ENCODE assay signal across 28 cellular contexts in genomic region chr13:106526748-106527488, GRCh38. TPM values are rescaled to one million over a fixed set of nuclear protein-coding genes. Genes with fewer than 3 reads are reported as not detected.
DNase-seq lines count a peak whose midpoint lies in the region; ATAC-seq and TF ChIP-seq lines count a peak whose summit lies in the region.
"Had no signal": no experiment of that assay in that cellular context is flagged by ENCODE, and none has a peak within 500 bp of the region (broad histone marks: within the 10 kb centered on the region; RNA-seq: fewer than 3 reads in every experiment).

No MANE protein-coding gene starts in this region.

- H3K4me1 ChIP-seq in HUES48 (ENCODE audit: control insufficient read depth, insufficient read depth, low read length) (peaks cover 85% of the 10 kb centered on the region), mesendoderm (ENCODE audit: control insufficient read depth, low read depth, low read length) (peaks cover 22% of the 10 kb centered on the region), upper lobe of right lung (peaks cover 7% of the 10 kb centered on the region), OCI-LY7 (ENCODE audit: insufficient read depth, low read length, poor library complexity, severe bottlenecking) (no peaks in the 10 kb centered on the region)
- H3K4me1 ChIP-seq: pancreas, right atrium auricular region had no signal

- DNase-seq in mesendoderm (peak; percentile 76), upper lobe of right lung (no peak), OCI-LY7 (ENCODE audit: low spot score) (no peak), GDM1 (lab: John Stamatoyannopoulos, UW) (no peak)
- DNase-seq: activated B cell treated with CpG ODN at 0.5 μM for 24 hours; activated CD4-positive, alpha-beta T cell treated with anti-CD3 and anti-CD28 coated beads, Interleukin-2, amount 50 U/mL, for 1 hour; activated CD8-positive, alpha-beta memory T cell treated with anti-CD3 and anti-CD28 coated beads, Interleukin-2, amount 10 ng/mL, durations not matched to agents 7 days and 5 days; activated naive CD4-positive, alpha-beta T cell treated with anti-CD3 and anti-CD28 coated beads, Interleukin-2, amount 50 U/mL, for 16 hours; amygdala; DND-41; effector memory CD4-positive, alpha-beta T cell; foreskin keratinocyte; GOT3; naive thymus-derived CD4-positive, alpha-beta T cell; NCI-H1048; NCI-H1694 treated with DMSO at 0.1 percent for 48 hours; pancreas; SJCRH30 had no signal

- no peak overlapping the region for H4K8ac ChIP-seq in mesendoderm (ENCODE audit: low read depth, low read length)

- H3K9me3 Mint-ChIP-seq in brain: no peaks in the 10 kb centered on the region
- H3K9me3 Mint-ChIP-seq: activated B cell treated with CpG ODN at 0.5 μM for 24 hours; activated T-helper 17 cell treated with anti-CD3 and anti-CD28 coated beads, Interleukin-2, amount 50 U/mL, for 72 hours; IgD-negative memory B cell had no signal

- H3K36me3 Mint-ChIP-seq in brain: peaks cover 4% of the 10 kb centered on the region
- H3K36me3 Mint-ChIP-seq: activated CD8-positive, alpha-beta memory T cell treated with anti-CD3 and anti-CD28 coated beads, Interleukin-2, amount 10 ng/mL, durations not matched to agents 7 days and 5 days; IgD-negative memory B cell; naive thymus-derived CD4-positive, alpha-beta T cell had no signal

- TF ChIP-seq CTCF in brain (conservative IDR thresholded peaks at IDR 0.05) (no peak), upper lobe of right lung (IDR thresholded peaks at IDR 0.05) (no peak), OCI-LY7 (conservative IDR thresholded peaks at IDR 0.05; ENCODE audit: low read length) (no peak)

- ATAC-seq in upper lobe of right lung: peak; percentile 84
- ATAC-seq in HG03565 (IDR thresholded peaks at IDR 0.05; ENCODE audit: unreplicated experiment): no peak
- ATAC-seq: activated CD8-positive, alpha-beta memory T cell treated with anti-CD3 and anti-CD28 coated beads, Interleukin-2, amount 10 ng/mL, durations not matched to agents 7 days and 5 days; activated T-helper 17 cell treated with anti-CD3 and anti-CD28 coated beads, Interleukin-2, amount 50 U/mL, for 72 hours; foreskin keratinocyte; naive thymus-derived CD4-positive, alpha-beta T cell; pancreas had no signal

- CTCF ChIA-PET in OCI-LY7 (lab: Charles Lee; ENCODE audit: unreplicated experiment): no interaction called here

- no peak overlapping the region for H2BK5ac ChIP-seq in mesendoderm (ENCODE audit: low read length)

- no peak overlapping the region for H3K56ac ChIP-seq in mesendoderm (ENCODE audit: low read length)

- no peak overlapping the region for H2AK5ac ChIP-seq in mesendoderm (ENCODE audit: low read length)

- H3K18ac ChIP-seq in mesendoderm (ENCODE audit: low read length): no peak overlapping the region

- peaks cover 5% of the 10 kb centered on the region for H3K27me3 Mint-ChIP-seq in brain

- peak overlapping the region; percentile 53 to 98 (median 95) for H3K27ac Mint-ChIP-seq in brain
- H3K27ac Mint-ChIP-seq: activated B cell treated with CpG ODN at 0.5 μM for 24 hours; activated CD8-positive, alpha-beta memory T cell treated with anti-CD3 and anti-CD28 coated beads, Interleukin-2, amount 10 ng/mL, durations not matched to agents 7 days and 5 days; activated T-helper 17 cell treated with anti-CD3 and anti-CD28 coated beads, Interleukin-2, amount 50 U/mL, for 72 hours; IgD-negative memory B cell; naive thymus-derived CD4-positive, alpha-beta T cell had no signal

- no peak overlapping the region for H3K9ac ChIP-seq in HUES48 (ENCODE audit: low read depth, low read length)
- no peak overlapping the region for H3K9ac ChIP-seq in mesendoderm (ENCODE audit: low read length)

- H3K79me2 ChIP-seq in mesendoderm (ENCODE audit: control insufficient read depth, insufficient read depth, low read length): peaks cover 71% of the 10 kb centered on the region
- no peaks in the 10 kb centered on the region for H3K79me2 ChIP-seq in OCI-LY7 (ENCODE audit: insufficient read depth, low read depth, low read length)

- no peak overlapping the region for H3K23ac ChIP-seq in mesendoderm (ENCODE audit: low read length)

- peak overlapping the region; percentile 89 to 98 (median 97) for H3K4me3 Mint-ChIP-seq in brain
- H3K4me3 Mint-ChIP-seq: activated B cell treated with CpG ODN at 0.5 μM for 24 hours; activated CD8-positive, alpha-beta memory T cell treated with anti-CD3 and anti-CD28 coated beads, Interleukin-2, amount 10 ng/mL, durations not matched to agents 7 days and 5 days; activated T-helper 17 cell treated with anti-CD3 and anti-CD28 coated beads, Interleukin-2, amount 50 U/mL, for 72 hours; IgD-negative memory B cell; naive thymus-derived CD4-positive, alpha-beta T cell had no signal

- no peaks in the 10 kb centered on the region for H4K20me1 ChIP-seq in OCI-LY7 (ENCODE audit: insufficient read depth, low read length)

- WGBS in mesendoderm (ENCODE audit: extremely low coverage, insufficient coverage, low lambda C conversion rate): no CpG with 5 or more reads among the region's 8 CpGs

- peaks cover 35% of the 10 kb centered on the region for H3K27me3 ChIP-seq in HUES48 (ENCODE audit: control insufficient read depth, insufficient read depth, low read length)
- no peaks in the 10 kb centered on the region for H3K27me3 ChIP-seq in mesendoderm (ENCODE audit: insufficient read depth, low read length, poor library complexity)
- no peaks in the 10 kb centered on the region for H3K27me3 ChIP-seq in upper lobe of right lung
- H3K27me3 ChIP-seq: esophagus muscularis mucosa, foreskin keratinocyte, pancreas, right atrium auricular region, SJCRH30, tibial nerve had no signal

- intact Hi-C loops in upper lobe of right lung (cut with DNase I) (no loop called here), OCI-LY7 (cut with micrococcal nuclease; ENCODE audit: unreplicated experiment) (no loop called here)

- H3K9me3 ChIP-seq in HUES48 (ENCODE audit: control insufficient read depth, insufficient read depth, low read length) (no peaks in the 10 kb centered on the region), upper lobe of right lung (no peaks in the 10 kb centered on the region), OCI-LY7 (ENCODE audit: low read length) (no peaks in the 10 kb centered on the region)
- H3K9me3 ChIP-seq: esophagus muscularis mucosa, pancreas, right atrium auricular region, SJCRH30, tibial nerve had no signal

- H3K36me3 ChIP-seq in HUES48 (ENCODE audit: control insufficient read depth, insufficient read depth, low read length) (no peaks in the 10 kb centered on the region), mesendoderm (ENCODE audit: control insufficient read depth, insufficient read depth, low read length) (no peaks in the 10 kb centered on the region), upper lobe of right lung (no peaks in the 10 kb centered on the region), OCI-LY7 (ENCODE audit: insufficient read depth, low read length) (no peaks in the 10 kb centered on the region)
- H3K36me3 ChIP-seq: esophagus muscularis mucosa, pancreas, right atrium auricular region, SJCRH30, tibial nerve had no signal

- no TSS peak for BruUV-seq in OCI-LY7 (replicated peaks; lab: Mats Ljungman, UMichigan)

- H3K4me1 Mint-ChIP-seq in brain: peaks cover 86% of the 10 kb centered on the region
- H3K4me1 Mint-ChIP-seq: activated CD8-positive, alpha-beta memory T cell treated with anti-CD3 and anti-CD28 coated beads, Interleukin-2, amount 10 ng/mL, durations not matched to agents 7 days and 5 days; activated T-helper 17 cell treated with anti-CD3 and anti-CD28 coated beads, Interleukin-2, amount 50 U/mL, for 72 hours; IgD-negative memory B cell had no signal

- no peaks in the 10 kb centered on the region for H3K9me2 ChIP-seq in OCI-LY7 (ENCODE audit: insufficient read depth, low read length)

- H3K27ac ChIP-seq in HUES48 (ENCODE audit: low read depth, low read length) (peak overlapping the region; percentile 2), mesendoderm (ENCODE audit: low read depth, low read length) (no peak overlapping the region), upper lobe of right lung (no peak overlapping the region), OCI-LY7 (ENCODE audit: low read depth, low read length, poor library complexity, severe bottlenecking) (no peak overlapping the region)
- H3K27ac ChIP-seq: C4-2B, coronary artery, esophagus muscularis mucosa, pancreas, right atrium auricular region, SJCRH30 had no signal

- no peak overlapping the region for H2BK15ac ChIP-seq in mesendoderm (replicated peaks; ENCODE audit: low read depth)

- H3K4me2 ChIP-seq in mesendoderm (ENCODE audit: low read length): no peak overlapping the region
- H3K4me2 ChIP-seq in OCI-LY7 (ENCODE audit: low read length): no peak overlapping the region

- H3K4me3 ChIP-seq in HUES48 (ENCODE audit: low read depth, low read length) (no peak overlapping the region), mesendoderm (ENCODE audit: low read length) (no peak overlapping the region), upper lobe of right lung (no peak overlapping the region), OCI-LY7 (ENCODE audit: low read depth, low read length, poor library complexity, severe bottlenecking) (no peak overlapping the region)
- H3K4me3 ChIP-seq: coronary artery, esophagus muscularis mucosa, pancreas, right atrium auricular region, SJCRH30, tibial nerve had no signal

- no peak overlapping the region for H3K4ac ChIP-seq in mesendoderm (ENCODE audit: low read depth, low read length)

- no peak overlapping the region for H4K5ac ChIP-seq in mesendoderm (ENCODE audit: low read length)

- no peak overlapping the region for H2BK120ac ChIP-seq in mesendoderm (ENCODE audit: low read depth, low read length)

- POLR2A ChIA-PET in OCI-LY7 (lab: Charles Lee): no interaction called here

- H3K79me1 ChIP-seq in mesendoderm (ENCODE audit: low read length): no peaks in the 10 kb centered on the region

- H2AFZ ChIP-seq in OCI-LY7 (ENCODE audit: low read length): no peak overlapping the region

RNA-seq across cellular contexts. Expression of gene EFNB2, which starts 8.5 kb away (rescaled TPM):
- 7.3 TPM for polyA plus RNA-seq in brain (ENCODE audit: insufficient read depth, low read depth, low replicate concordance)
- polyA plus RNA-seq in mesendoderm (2013, experiment 1 of 2): 29.5 TPM
- 30.1 TPM for polyA plus RNA-seq in mesendoderm (2013, experiment 2 of 2)
- total RNA-seq in upper lobe of right lung: 55.1 TPM
- 0.25 and 0.49 TPM in 2 replicates for total RNA-seq in OCI-LY7 (2014; rRNA removed; shearing (Covaris generic))
- total RNA-seq in OCI-LY7 (2022): 0.31 and 0.51 TPM in 2 replicates

RNA-seq across cellular contexts. Expression of gene ARGLU1, which starts 41.0 kb away (rescaled TPM):
- polyA plus RNA-seq in brain (ENCODE audit: insufficient read depth, low read depth, low replicate concordance): 10.1 TPM
- polyA plus RNA-seq in mesendoderm (2013, experiment 1 of 2): 93.9 TPM
- polyA plus RNA-seq in mesendoderm (2013, experiment 2 of 2): 92.1 TPM
- 122 TPM for total RNA-seq in upper lobe of right lung
- 71.9 and 89.1 TPM in 2 replicates for total RNA-seq in OCI-LY7 (2014; rRNA removed; shearing (Covaris generic))
- total RNA-seq in OCI-LY7 (2022): 71.6 and 87.7 TPM in 2 replicates

Comparison
In these comparisons a context has a peak if more than half of its experiments do, and no peak if none do; other contexts are left out.
1. RNA of gene EFNB2, which starts 8.5 kb away (total RNA-seq): 55.1 TPM in upper lobe of right lung (single experiment); 0.25 to 0.51 TPM in OCI-LY7; every median in the first group is over 10 times any median in the second.